In the genomic region with DNA sequence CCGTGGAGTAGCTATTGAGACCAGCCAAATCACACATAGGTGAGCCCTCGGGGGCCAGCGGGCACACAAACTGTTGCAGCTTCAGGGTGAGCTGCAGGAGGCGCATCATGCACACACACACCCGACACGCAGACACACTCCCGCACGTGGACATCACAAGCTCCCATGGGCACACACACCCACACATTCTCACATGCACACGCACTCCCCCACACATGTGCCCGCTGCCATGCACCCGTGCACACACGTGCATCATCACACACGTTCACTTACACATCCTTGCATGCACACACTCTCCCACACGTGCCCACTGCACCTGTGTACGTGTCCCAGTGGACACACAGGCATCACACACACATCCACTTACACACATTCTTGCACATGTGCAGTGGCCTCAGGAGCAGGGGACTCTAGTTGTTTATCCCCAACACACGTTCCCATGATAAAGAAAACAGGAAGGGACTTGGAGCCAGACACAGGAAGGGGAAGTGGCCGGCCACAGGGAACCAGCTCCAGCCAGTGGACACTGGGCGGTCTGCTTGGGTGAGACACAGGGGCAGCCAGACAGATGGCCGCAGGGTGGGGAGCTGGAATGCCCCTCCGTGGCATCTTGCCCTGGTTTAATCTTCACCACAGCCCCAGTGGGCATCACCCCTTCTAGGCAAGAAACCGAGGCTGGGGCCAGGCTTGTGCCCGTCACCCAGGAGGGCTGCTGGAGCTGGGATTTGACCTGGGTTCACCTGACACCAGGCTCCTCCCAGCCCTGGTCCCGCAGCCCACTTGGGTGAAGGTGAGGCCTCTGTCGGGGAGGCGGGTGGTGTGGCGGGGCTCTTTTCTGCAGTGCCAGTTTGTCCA, we compare ENCODE assay signal across 13 cellular contexts. TPM values are rescaled to one million over a fixed set of nuclear protein-coding genes. Genes with fewer than 3 reads are reported as not detected.
DNase-seq lines count a peak whose midpoint lies in the region; ATAC-seq, FAIRE-seq and TF ChIP-seq lines count a peak whose summit lies in the region.
"Had no signal": no experiment of that assay in that cellular context is flagged by ENCODE, and none has a peak within 500 bp of the region (broad histone marks: within the 10 kb centered on the region; RNA-seq: fewer than 3 reads in every experiment).

No MANE protein-coding gene starts in this region.

- H4K8ac ChIP-seq in trophoblast cell (ENCODE audit: low read depth, low read length): no peak overlapping the region

- H3K36me3 ChIP-seq in HEK293 (ENCODE audit: control insufficient read depth in 2 of 2, insufficient read depth in 1 of 2, low read length in 2 of 2) (no peaks in the 10 kb centered on the region), body of pancreas (replicated peaks in 1 of 2; ENCODE audit: insufficient read depth in 1 of 2, low read depth in 2 of 2) (no peaks in the 10 kb centered on the region), kidney (ENCODE audit: control insufficient read depth in 1 of 2, insufficient read depth in 2 of 2, low read length in 2 of 2) (no peaks in the 10 kb centered on the region), trophoblast cell (ENCODE audit: control insufficient read depth in 1 of 2, insufficient read depth in 2 of 2, low read length in 2 of 2) (no peaks in the 10 kb centered on the region), esophagus muscularis mucosa (no peaks in the 10 kb centered on the region)

- H3K9me3 ChIP-seq in HEK293 (ENCODE audit: control insufficient read depth, insufficient read depth, low read depth, low read length) (no peaks in the 10 kb centered on the region), body of pancreas (no peaks in the 10 kb centered on the region), kidney (ENCODE audit: control insufficient read depth in 1 of 2, low read length in 2 of 2) (no peaks in the 10 kb centered on the region), trophoblast cell (ENCODE audit: insufficient read depth, low read depth, low read length) (peaks cover 3% of the 10 kb centered on the region), esophagus muscularis mucosa (no peaks in the 10 kb centered on the region)

- peaks cover 3% of the 10 kb centered on the region for H3K79me1 ChIP-seq in trophoblast cell (ENCODE audit: low read length)

- no peak overlapping the region for H3K14ac ChIP-seq in trophoblast cell (ENCODE audit: low read length)

- no peak overlapping the region for H2BK5ac ChIP-seq in trophoblast cell (ENCODE audit: low read depth, low read length, poor library complexity)

- no peak overlapping the region for H2BK120ac ChIP-seq in trophoblast cell (ENCODE audit: insufficient read depth, low read length, poor library complexity)

- 82 to 88% methylated on average over 13 to 26 of the region's 26 CpGs for WGBS in body of pancreas, 2 donors
- no CpG with 5 or more reads among the region's 26 CpGs for WGBS in trophoblast cell (ENCODE audit: extremely low coverage, insufficient coverage, insufficient read length)
- WGBS in esophagus muscularis mucosa: 79% methylated on average over 18 of the region's 26 CpGs

- ATAC-seq in body of pancreas (no peak), GM19395 (IDR thresholded peaks at IDR 0.05; ENCODE audit: unreplicated experiment) (no peak), HG02610 (IDR thresholded peaks at IDR 0.05; ENCODE audit: unreplicated experiment) (no peak)

- no peak for FAIRE-seq in kidney (lab: Jason Lieb, UNC)

- no peak overlapping the region for H4K12ac ChIP-seq in trophoblast cell (ENCODE audit: low read depth, low read length)

- H3K23ac ChIP-seq in trophoblast cell (ENCODE audit: low read length): no peak overlapping the region

- intact Hi-C loops in body of pancreas (cut with DNase I): no loop called here
- intact Hi-C loops in kidney (cut with DNase I): no loop called here
- intact Hi-C loops in esophagus muscularis mucosa (cut with DNase I): no loop called here

- TF ChIP-seq EP300 in esophagus muscularis mucosa (IDR thresholded peaks at IDR 0.05): no peak

- no peak overlapping the region for H3K4me3 ChIP-seq in HEK293 (ENCODE audit: low read depth, low read length)
- no peak overlapping the region for H3K4me3 ChIP-seq in body of pancreas
- no peak overlapping the region for H3K4me3 ChIP-seq in kidney (ENCODE audit: low read length in 2 of 2)
- H3K4me3 ChIP-seq in trophoblast cell (ENCODE audit: low read depth, low read length): peak overlapping the region; percentile 37
- H3K4me3 ChIP-seq in esophagus muscularis mucosa: no peak overlapping the region

- H3K4me1 ChIP-seq in HEK293 (ENCODE audit: control insufficient read depth, insufficient read depth, low read length): no peaks in the 10 kb centered on the region
- peaks cover 63% of the 10 kb centered on the region for H3K4me1 ChIP-seq in body of pancreas
- H3K4me1 ChIP-seq in kidney (ENCODE audit: control insufficient read depth in 1 of 2, insufficient read depth in 1 of 2, low read depth in 1 of 2, low read length in 2 of 2): peaks cover 5 to 25% of the 10 kb centered on the region in 2 donors
- H3K4me1 ChIP-seq in trophoblast cell (ENCODE audit: control insufficient read depth in 1 of 2, insufficient read depth in 2 of 2, low read length in 2 of 2): peaks cover 7 to 12% of the 10 kb centered on the region in 2 experiments
- H3K4me1 ChIP-seq in esophagus muscularis mucosa: peaks cover 69 to 91% (median 86%) of the 10 kb centered on the region in 4 donors

- CTCF ChIA-PET in HEK293 (lab: Yijun Ruan, JAX): interaction anchor here (0.7 to 1.0 kb wide), 2 partner anchors 39 to 46 kb away, joined by 3 read pairs; no protein-coding TSS in a partner anchor

- H3K79me2 ChIP-seq in trophoblast cell (ENCODE audit: control insufficient read depth, insufficient read depth, low read length, poor library complexity): peaks cover 2% of the 10 kb centered on the region

- DNase-seq in body of pancreas: peak; percentile 1 to 22 (median 16)
- DNase-seq in kidney: peak; percentile 88
- DNase-seq in trophoblast cell: no peak
- DNase-seq in NCI-H2227 treated with DMSO at 0.1 percent for 48 hours (lab: John Stamatoyannopoulos, UW): no peak
- no peak for DNase-seq in esophagus muscularis mucosa (ENCODE audit: extremely low spot score)
- DNase-seq: CD4-positive, alpha-beta memory T cell; cerebellar nuclear complex; NCI-H510A treated with DMSO at 0.1 percent for 48 hours; occipital lobe had no signal

- TF ChIP-seq CTCF in HEK293 (tag by site-specific recombination; IDR thresholded peaks at IDR 0.05) (no peak), body of pancreas (IDR thresholded peaks at IDR 0.05) (no peak), kidney (IDR thresholded peaks at IDR 0.05; ENCODE audit: borderline replicate concordance, extremely low read depth, insufficient read depth) (no peak), esophagus muscularis mucosa (IDR thresholded peaks at IDR 0.05) (no peak)

- H3K9ac ChIP-seq in kidney (ENCODE audit: low read length in 2 of 2) (no peak overlapping the region), trophoblast cell (ENCODE audit: low read length) (no peak overlapping the region)

- H4K91ac ChIP-seq in trophoblast cell (ENCODE audit: low read depth, low read length): no peak overlapping the region

- H3K4me2 ChIP-seq in trophoblast cell (ENCODE audit: low read length): no peak overlapping the region

- no peak overlapping the region for H2AK5ac ChIP-seq in trophoblast cell (ENCODE audit: low read length)

- no peak overlapping the region for H3K4ac ChIP-seq in trophoblast cell (ENCODE audit: low read depth, low read length)

- no peak overlapping the region for H3K18ac ChIP-seq in trophoblast cell (ENCODE audit: low read length)

- no peaks in the 10 kb centered on the region for H3K27me3 ChIP-seq in body of pancreas
- no peaks in the 10 kb centered on the region for H3K27me3 ChIP-seq in trophoblast cell (ENCODE audit: insufficient read depth, low read length)
- H3K27me3 ChIP-seq in esophagus muscularis mucosa: no peaks in the 10 kb centered on the region

- POLR2A ChIA-PET in HEK293 (lab: Yijun Ruan, JAX): no interaction called here

- H2AFZ ChIP-seq in trophoblast cell (ENCODE audit: insufficient read depth, low read length, poor library complexity): no peak overlapping the region

- H2BK12ac ChIP-seq in trophoblast cell (ENCODE audit: low read length): no peak overlapping the region

- TF ChIP-seq POLR2A in body of pancreas (IDR thresholded peaks at IDR 0.05) (no peak), esophagus muscularis mucosa (IDR thresholded peaks at IDR 0.05; ENCODE audit: low read depth) (no peak)

- no peak overlapping the region for H3K27ac ChIP-seq in HEK293 (ENCODE audit: extremely low read depth, low read depth, low read length)
- no peak overlapping the region for H3K27ac ChIP-seq in body of pancreas
- H3K27ac ChIP-seq in kidney (ENCODE audit: low read depth in 2 of 2, low read length in 2 of 2): peak overlapping the region; percentile 38 to 63
- no peak overlapping the region for H3K27ac ChIP-seq in trophoblast cell (ENCODE audit: low read depth, low read length)
- H3K27ac ChIP-seq in esophagus muscularis mucosa (replicated peaks in 1 of 4): peak overlapping the region in 1 of 4 donors; percentile 10

TF ChIP-seq in HEK293, 187 proteins besides CTCF, POLR2A, EP300 and RAD21 (continues in another document):
- TF ChIP-seq, protein P1, sequence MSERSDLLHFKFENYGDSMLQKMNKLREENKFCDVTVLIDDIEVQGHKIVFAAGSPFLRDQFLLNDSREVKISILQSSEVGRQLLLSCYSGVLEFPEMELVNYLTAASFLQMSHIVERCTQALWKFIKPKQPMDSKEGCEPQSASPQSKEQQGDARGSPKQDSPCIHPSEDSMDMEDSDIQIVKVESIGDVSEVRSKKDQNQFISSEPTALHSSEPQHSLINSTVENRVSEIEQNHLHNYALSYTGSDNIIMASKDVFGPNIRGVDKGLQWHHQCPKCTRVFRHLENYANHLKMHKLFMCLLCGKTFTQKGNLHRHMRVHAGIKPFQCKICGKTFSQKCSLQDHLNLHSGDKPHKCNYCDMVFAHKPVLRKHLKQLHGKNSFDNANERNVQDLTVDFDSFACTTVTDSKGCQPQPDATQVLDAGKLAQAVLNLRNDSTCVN (tag by site-specific recombination; optimal IDR thresholded peaks at IDR 0.05): peak; percentile 9
- peak; percentile 47; the same call in 1 of the 2 replicates for TF ChIP-seq EGR2 (tag by site-specific recombination; IDR thresholded peaks at IDR 0.05; ENCODE audit: low read depth)
- no peak for TF ChIP-seq ZNF114 (tag by site-specific recombination; IDR thresholded peaks at IDR 0.05)

RNA-seq across cellular contexts. Expression of gene CYP46A1, which starts 49.7 kb away (rescaled TPM):
- total RNA-seq in body of pancreas (1 to 10 TPM; 1.3 to 4.9 TPM), kidney (0.82 TPM), esophagus muscularis mucosa (1 to 10 TPM; 1.2 to 2.5 (median 1.9) TPM)
- 2.5 TPM for polyA plus RNA-seq in kidney (ENCODE audit: insufficient read depth, low read depth, low replicate concordance)
- 0.35 and 0.41 TPM in 2 replicates for polyA plus RNA-seq in trophoblast cell (2013)
- total RNA-seq: activated T-helper 1 cell treated with anti-CD3 and anti-CD28 coated beads, Interleukin-12 subunit alpha, Interleukin-12 subunit beta, Interleukin-2, Interleukin-4 antibody, amounts not matched to agents 30 ng/mL and 10 ng/mL and 1 ng/mL, durations not matched to agents 14 hours and 24 hours and 36 hours had no signal
- polyA plus RNA-seq: CD4-positive, alpha-beta memory T cell had no signal

RNA-seq across cellular contexts. Expression of gene EML1, which starts 59.4 kb away (rescaled TPM):
- total RNA-seq in body of pancreas (10 to 100 TPM; 23.6 to 34.6 TPM), kidney (35.9 TPM), esophagus muscularis mucosa (100 to 1,000 TPM in 3 of 4 donors, 10 to 100 TPM in 1; 92.3 to 131 (median 119) TPM)
- polyA plus RNA-seq in kidney (ENCODE audit: insufficient read depth, low read depth, low replicate concordance): 7.9 TPM
- 5.5 and 6.1 TPM in 2 replicates for polyA plus RNA-seq in trophoblast cell (2013)
- polyA plus RNA-seq: CD4-positive, alpha-beta memory T cell had no signal

Comparison
In these comparisons a context has a peak if more than half of its experiments do, and no peak if none do; other contexts are left out.
1. H3K27ac ChIP-seq: peak in kidney (2 of 2); none in HEK293 (single experiment), body of pancreas (0 of 4) and trophoblast cell (single experiment).
2. DNase-seq: peak in body of pancreas (4 of 4) and kidney (single experiment); none in trophoblast cell (0 of 2), NCI-H2227 treated with DMSO at 0.1 percent for 48 hours (single experiment) and esophagus muscularis mucosa (single experiment).